ENCODE assay signal across 1 cellular context in the genomic region with DNA sequence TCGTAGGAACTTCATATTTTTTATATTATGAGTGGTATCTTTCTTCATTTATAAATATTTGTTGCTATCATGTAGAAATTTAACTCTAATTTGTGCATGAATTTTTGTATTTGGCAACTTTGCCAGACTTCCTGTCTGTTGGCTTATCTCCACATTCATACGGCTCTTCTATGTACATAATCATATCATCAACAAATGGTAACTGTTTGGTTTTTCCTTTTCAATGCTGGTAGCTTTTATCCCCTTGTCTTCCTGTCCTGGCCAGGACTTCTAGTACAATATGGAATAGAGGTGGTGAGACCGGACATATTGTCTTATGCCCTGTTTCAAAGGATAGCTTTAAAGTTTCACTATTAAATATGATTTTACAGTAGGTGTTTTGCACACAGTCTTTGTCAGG.
TF ChIP-seq lines count a peak whose summit lies in the region.

No MANE protein-coding gene starts in this region.

TF ChIP-seq in SK-N-SH treated with all-trans-retinoic acid at 6 μM for 48 hours, 23 proteins besides CTCF, POLR2A, EP300 and RAD21 (continued from another document):
- TF ChIP-seq RARB (CRISPR knock-in tag; IDR thresholded peaks at IDR 0.05) (no peak), ARNTL (CRISPR knock-in tag; IDR thresholded peaks at IDR 0.05; ENCODE audit: borderline replicate concordance, low read depth) (no peak), ZNF8 (CRISPR knock-in tag; IDR thresholded peaks at IDR 0.05) (no peak), ESRRG (CRISPR knock-in tag; IDR thresholded peaks at IDR 0.05) (no peak), TCF4 (CRISPR knock-in tag; IDR thresholded peaks at IDR 0.05; ENCODE audit: borderline replicate concordance) (no peak), SNAI2 (CRISPR knock-in tag; IDR thresholded peaks at IDR 0.05) (no peak)
